Comparison of ENCODE assay signal across 8 cellular contexts in genomic region chr2:205885492-205886099, GRCh38.
A peak's percentile ranks its signal among the peaks of the same experiment; 100 is the strongest.
DNase-seq lines count a peak whose midpoint lies in the region; ATAC-seq and TF ChIP-seq lines count a peak whose summit lies in the region.

No MANE protein-coding gene starts in this region.

- no peak overlapping the region for H3K4me3 ChIP-seq in ascending aorta
- no peak overlapping the region for H3K4me3 ChIP-seq in retinal pigment epithelial cell (ENCODE audit: low read length)

- H3K9me3 ChIP-seq in ascending aorta = no peaks in the 10 kb centered on the region

- H3K27me3 ChIP-seq in ascending aorta = no peaks in the 10 kb centered on the region

- peak; percentile 84 for DNase-seq in GM13976 (ENCODE audit: low spot score)
- DNase-seq in HT1080 (ENCODE audit: low read depth) = peak; percentile 81
- DNase-seq in SW480 (ENCODE audit: low spot score) = peak; percentile 63
- peak in 1 of 2 donors; percentile 80 for DNase-seq in ascending aorta (ENCODE audit: low spot score in 2 of 2)
- DNase-seq in hepatic stellate cell (ENCODE audit: low spot score) = peak; percentile 79
- DNase-seq in retinal pigment epithelial cell (ENCODE audit: low read depth) = no peak

- intact Hi-C loops in ascending aorta (cut with DNase I) = loop anchor here (5.0 kb wide), 1 partner anchor 118 kb away; no protein-coding TSS in a partner anchor

- H3K36me3 ChIP-seq in ascending aorta = no peaks in the 10 kb centered on the region

- TF ChIP-seq CTCF in 22Rv1 (IDR thresholded peaks at IDR 0.05) (peak; percentile 91), GM13976 (IDR thresholded peaks at IDR 0.05; ENCODE audit: borderline replicate concordance, control extremely low read depth, extremely low read depth, insufficient read depth, missing control alignments) (peak; percentile 87), ascending aorta (IDR thresholded peaks at IDR 0.05) (peak; percentile 67 to 87 (median 70)), retinal pigment epithelial cell (conservative IDR thresholded peaks at IDR 0.05; ENCODE audit: low read depth, low read length) (peak; percentile 87)

- H3K27ac ChIP-seq in 22Rv1 (no peak overlapping the region), ascending aorta (no peak overlapping the region)

- in situ Hi-C loops in GM13976 (cut with MboI; ENCODE audit: low sequenced_read_pairs, unreplicated experiment) = no loop called here

- peaks cover 0 to 2% of the 10 kb centered on the region in 2 donors for H3K4me1 ChIP-seq in ascending aorta

- ATAC-seq in HG03139 (IDR thresholded peaks at IDR 0.05; ENCODE audit: unreplicated experiment) = no peak
